17 cellular contexts compared by ENCODE assay signal in genomic region chr1:12469990-12470389, GRCh38.
DNase-seq lines count a peak whose midpoint lies in the region; ATAC-seq, FAIRE-seq and TF ChIP-seq lines count a peak whose summit lies in the region.
"Had no signal": no experiment of that assay in that cellular context is flagged by ENCODE, and none has a peak within 500 bp of the region (broad histone marks: within the 10 kb centered on the region; RNA-seq: fewer than 3 reads in every experiment).

No MANE protein-coding gene starts in this region.

- H3K4me1 Mint-ChIP-seq in naive B cell, result peaks cover 33 to 55% (median 42%) of the 10 kb centered on the region in 3 donors

- CTCF ChIA-PET in HepG2 (lab: Yijun Ruan, JAX; ENCODE audit: low intra/inter-chr PET ratio, low total read pairs), result no interaction called here

- ATAC-seq in right lobe of liver (peak; percentile 46 to 74 (median 58)), HepG2 (no peak), naive B cell (ENCODE audit: low read depth in 2 of 2) (no peak), GM18861 (IDR thresholded peaks at IDR 0.05; ENCODE audit: unreplicated experiment) (no peak), GM21423 (IDR thresholded peaks at IDR 0.05; ENCODE audit: unreplicated experiment) (no peak)

- no peak overlapping the region for H3K4me2 ChIP-seq in HepG2 (ENCODE audit: low read depth, low read length)

- DNase-seq in right lobe of liver (no peak), HepG2 (ENCODE audit: low spot score) (no peak), naive B cell (no peak), OCI-M2 (lab: John Stamatoyannopoulos, UW; ENCODE audit: unreplicated experiment) (no peak), inferior parietal cortex (ENCODE audit: extremely low spot score) (no peak)
- DNase-seq: activated effector memory CD4-positive, alpha-beta T cell treated with Interleukin-2 at 50 U/mL for 16 hours; erythroblast; head of caudate nucleus; kidney glomerular epithelial cell; posterior cingulate gyrus; stomach had no signal

- H3K36me3 ChIP-seq in right lobe of liver (no peaks in the 10 kb centered on the region), HepG2 (replicated peaks in 1 of 2; ENCODE audit: control insufficient read depth in 1 of 2, insufficient read depth in 2 of 2, low read length in 2 of 2) (peaks cover 0 to under 1% of the 10 kb centered on the region in 2 experiments; a peak in 1 of 5 replicates)
- H3K36me3 ChIP-seq: vagina had no signal

- H3K27me3 ChIP-seq in right lobe of liver, result no peaks in the 10 kb centered on the region
- no peaks in the 10 kb centered on the region for H3K27me3 ChIP-seq in HepG2 (ENCODE audit: control insufficient read depth in 1 of 2, insufficient read depth in 2 of 2, low read length in 2 of 2)
- H3K27me3 ChIP-seq: stomach, vagina had no signal

- H3K9me3 Mint-ChIP-seq in naive B cell, result peaks cover 0 to 1% (median 0%) of the 10 kb centered on the region in 7 donors
- H3K9me3 Mint-ChIP-seq: dendritic cell treated with granulocyte-macrophage colony-stimulating factor and Interleukin-4, amounts not matched to agents 40 ng/mL and 50 ng/mL, for 4 days; IgD-negative memory B cell had no signal

- no peak for FAIRE-seq in HepG2 (lab: Jason Lieb, UNC)

- H3K27ac ChIP-seq in right lobe of liver (peak overlapping the region in 1 of 3 donors; percentile 48), HepG2 (ENCODE audit: extremely low read length, insufficient read depth, low read length) (no peak overlapping the region), VCaP (peak overlapping the region; percentile 70)
- H3K27ac ChIP-seq: stomach, vagina had no signal

- H3K9ac ChIP-seq in HepG2 (ENCODE audit: insufficient read depth, low read depth, low read length), result no peak overlapping the region

- no peaks in the 10 kb centered on the region for H3K79me2 ChIP-seq in HepG2 (ENCODE audit: insufficient read depth, low read length)

- POLR2A ChIA-PET in HepG2 (lab: Yijun Ruan, JAX), result no interaction called here

- H3K4me1 ChIP-seq in right lobe of liver (peaks cover 0 to 46% (median 16%) of the 10 kb centered on the region in 4 donors), HepG2 (ENCODE audit: insufficient read depth, low read length) (peaks cover 24% of the 10 kb centered on the region)

- no peak overlapping the region for H2AFZ ChIP-seq in HepG2 (ENCODE audit: low read length)

- in situ Hi-C loops in HepG2 (cut with HindIII; ENCODE audit: extremely low pct_ligation_motif_present, low pct_unique_long_range_greater_than_20kb), result no loop called here

- no TSS peak for BruUV-seq in HepG2 (replicated peaks; lab: Mats Ljungman, UMichigan)

- H3K4me3 ChIP-seq in right lobe of liver (no peak overlapping the region), HepG2 (replicated peaks in 1 of 3; ENCODE audit: insufficient read depth in 1 of 3, low read depth in 2 of 3, low read length in 3 of 3) (no peak overlapping the region)
- H3K4me3 ChIP-seq: stomach, vagina had no signal

- H3K36me3 Mint-ChIP-seq in naive B cell, result peaks cover 0 to 5% of the 10 kb centered on the region in 2 donors

- TF ChIP-seq CTCF in right lobe of liver (IDR thresholded peaks at IDR 0.05) (no peak), HepG2 (CRISPR knock-in tag; IDR thresholded peaks at IDR 0.05) (no peak), VCaP (conservative IDR thresholded peaks at IDR 0.05) (no peak)

- intact Hi-C loops in right lobe of liver (cut with DNase I), result no loop called here
- intact Hi-C loops in HepG2 (cut with micrococcal nuclease; ENCODE audit: unreplicated experiment), result no loop called here

- H3K27me3 Mint-ChIP-seq in naive B cell, result no peaks in the 10 kb centered on the region
- H3K27me3 Mint-ChIP-seq: dendritic cell treated with granulocyte-macrophage colony-stimulating factor and Interleukin-4, amounts not matched to agents 40 ng/mL and 50 ng/mL, for 4 days; IgD-negative memory B cell had no signal

- H3K9me3 ChIP-seq in right lobe of liver, result no peaks in the 10 kb centered on the region
- H3K9me3 ChIP-seq in HepG2 (ENCODE audit: low read length), result peaks cover 9% of the 10 kb centered on the region; the same call in 1 of the 2 replicates
- H3K9me3 ChIP-seq: stomach, vagina had no signal

- no peak overlapping the region for H3K4me3 Mint-ChIP-seq in naive B cell
- H3K4me3 Mint-ChIP-seq: dendritic cell treated with granulocyte-macrophage colony-stimulating factor and Interleukin-4, amounts not matched to agents 40 ng/mL and 50 ng/mL, for 4 days; IgD-negative memory B cell had no signal

- H3K27ac Mint-ChIP-seq in naive B cell, result peak overlapping the region; percentile 24 to 96 (median 75)
- H3K27ac Mint-ChIP-seq: dendritic cell treated with granulocyte-macrophage colony-stimulating factor and Interleukin-4, amounts not matched to agents 40 ng/mL and 50 ng/mL, for 4 days had no signal

- no peak for TF ChIP-seq RAD21 in HepG2 (CRISPR knock-in tag; IDR thresholded peaks at IDR 0.05)

- TF ChIP-seq EP300 in HepG2 (IDR thresholded peaks at IDR 0.05; ENCODE audit: low read depth in 2 of 2, low read length in 2 of 2) (no peak), HepG2 (CRISPR knock-in tag; IDR thresholded peaks at IDR 0.05; ENCODE audit: borderline replicate concordance) (no peak)

- WGBS in right lobe of liver (ENCODE audit: insufficient coverage, low coverage, low lambda C conversion rate, missing lambda C conversion rate), result 34% methylated on average over 3 of the region's 4 CpGs
- 80% methylated on average over 4 of the region's 4 CpGs for WGBS in HepG2 (ENCODE audit: low lambda C conversion rate)

- TF ChIP-seq POLR2A in right lobe of liver (IDR thresholded peaks at IDR 0.05) (no peak), HepG2 (IDR thresholded peaks at IDR 0.05; ENCODE audit: insufficient read depth in 1 of 2, low read depth in 2 of 2, low read length in 2 of 2) (no peak)

- no peaks in the 10 kb centered on the region for H4K20me1 ChIP-seq in HepG2 (ENCODE audit: insufficient read depth, low read length)

TF ChIP-seq in HepG2, 621 proteins besides CTCF, POLR2A, EP300 and RAD21:
- TF ChIP-seq ZNF264 (CRISPR knock-in tag; IDR thresholded peaks at IDR 0.05) (no peak), ZNF703 (CRISPR knock-in tag; IDR thresholded peaks at IDR 0.05; ENCODE audit: borderline replicate concordance) (no peak), HMGXB3 (CRISPR knock-in tag; IDR thresholded peaks at IDR 0.05; ENCODE audit: borderline replicate concordance) (no peak)
TF ChIP-seq in HepG2: peak in this region for 0.

Comparison
In these comparisons a context has a peak if more than half of its experiments do, and no peak if none do; other contexts are left out.
1. ATAC-seq: peak in right lobe of liver (4 of 4); none in HepG2 (single experiment), naive B cell (0 of 2), GM18861 (single experiment) and GM21423 (single experiment).